In genomic region chr20:5120189-5120484, GRCh38 we compare ENCODE assay signal across 8 cellular contexts. TPM values are rescaled to one million over a fixed set of nuclear protein-coding genes. Genes with fewer than 3 reads are reported as not detected.
DNase-seq lines count a peak whose midpoint lies in the region; ATAC-seq and TF ChIP-seq lines count a peak whose summit lies in the region.

No MANE protein-coding gene starts in this region.

- H2AFZ ChIP-seq in fibroblast of lung (ENCODE audit: low read length) = peak overlapping the region; percentile 52

- H3K27me3 ChIP-seq in SJCRH30 (no peaks in the 10 kb centered on the region), fibroblast of lung (ENCODE audit: control insufficient read depth, insufficient read depth, low read length) (no peaks in the 10 kb centered on the region), rectal smooth muscle tissue (ENCODE audit: control insufficient read depth, insufficient read depth, low read length) (no peaks in the 10 kb centered on the region)

- H3K4me3 ChIP-seq in GM12865 (ENCODE audit: low read depth, low read length) = peak overlapping the region; percentile 62
- peak overlapping the region; percentile 89 for H3K4me3 ChIP-seq in SJCRH30
- peak overlapping the region; percentile 55 to 96 (median 86) for H3K4me3 ChIP-seq in fibroblast of lung (replicated peaks in 1 of 4; ENCODE audit: control extremely low read depth in 1 of 4, insufficient read depth in 1 of 4, low read depth in 3 of 4, low read length in 4 of 4)
- H3K4me3 ChIP-seq in rectal smooth muscle tissue (ENCODE audit: low read length) = peak overlapping the region; percentile 98

- no peak for ATAC-seq in HG03442 (IDR thresholded peaks at IDR 0.05; ENCODE audit: unreplicated experiment)

- H3K36me3 ChIP-seq in SJCRH30 = peaks cover 40% of the 10 kb centered on the region
- H3K36me3 ChIP-seq in fibroblast of lung (ENCODE audit: control insufficient read depth, insufficient read depth, low read length) = peaks cover 2% of the 10 kb centered on the region
- peaks cover 3% of the 10 kb centered on the region for H3K36me3 ChIP-seq in rectal smooth muscle tissue (ENCODE audit: control insufficient read depth, insufficient read depth, low read length)

- H3K27ac ChIP-seq in SJCRH30 = peak overlapping the region; percentile 89; the same call in 1 of the 2 replicates
- H3K27ac ChIP-seq in fibroblast of lung (ENCODE audit: insufficient read depth, low read length) = peak overlapping the region; percentile 89
- H3K27ac ChIP-seq in rectal smooth muscle tissue (ENCODE audit: low read depth, low read length) = peak overlapping the region; percentile 91

- H3K4me1 ChIP-seq in SJCRH30 (0 out of 2 replicates have a peak, but pooled peaks cover 2% of the 10 kb centered on the region), fibroblast of lung (ENCODE audit: control insufficient read depth, extremely low read depth, insufficient read depth, low read length) (peaks cover 4% of the 10 kb centered on the region), rectal smooth muscle tissue (ENCODE audit: control insufficient read depth, insufficient read depth, low read length) (peaks cover 8% of the 10 kb centered on the region)

- H3K9ac ChIP-seq in fibroblast of lung (ENCODE audit: insufficient read depth, low read length) (peak overlapping the region; percentile 56), rectal smooth muscle tissue (ENCODE audit: low read length) (peak overlapping the region; percentile 66)

- H3K9me3 ChIP-seq in SJCRH30 (replicated peaks) = no peaks in the 10 kb centered on the region
- no peaks in the 10 kb centered on the region for H3K9me3 ChIP-seq in fibroblast of lung (ENCODE audit: control insufficient read depth, insufficient read depth, low read depth, low read length)

- peak overlapping the region; percentile 78 for H3K4me2 ChIP-seq in fibroblast of lung (ENCODE audit: extremely low read depth, insufficient read depth, low read length)

- TF ChIP-seq CTCF in GM12865 (IDR thresholded peaks at IDR 0.05; ENCODE audit: insufficient read depth, low read depth, low read length, missing control alignments) = no peak
- TF ChIP-seq CTCF in fibroblast of lung (conservative IDR thresholded peaks at IDR 0.05 in 1 of 2, IDR thresholded peaks at IDR 0.05 in 1 of 2; ENCODE audit: low read depth in 1 of 2, low read length in 2 of 2) = no peak

- DNase-seq in GM12865 (ENCODE audit: low read depth) = no peak
- DNase-seq in SJCRH30 = no peak
- no peak for DNase-seq in fibroblast of lung (ENCODE audit: low read depth in 2 of 2)
- no peak for DNase-seq in SKM-1 (lab: John Stamatoyannopoulos, UW; ENCODE audit: unreplicated experiment)
- no peak for DNase-seq in pons (ENCODE audit: low spot score)
- DNase-seq in NCI-H748 treated with DMSO at 0.1 percent for 48 hours (lab: John Stamatoyannopoulos, UW) = no peak

- H4K20me1 ChIP-seq in fibroblast of lung (ENCODE audit: control insufficient read depth, extremely low read depth, insufficient read depth, low read length) = no peaks in the 10 kb centered on the region

- peaks cover 37% of the 10 kb centered on the region for H3K79me2 ChIP-seq in fibroblast of lung (ENCODE audit: control insufficient read depth, insufficient read depth, low read length)

RNA-seq across cellular contexts. Expression of gene PCNA, which starts 0.4 kb away (rescaled TPM):
- 431 and 450 TPM in 2 replicates for total RNA-seq in SJCRH30 (2014; rRNA removed; shearing (Covaris generic))
- 75.6 and 81.4 TPM in 2 replicates for total RNA-seq in fibroblast of lung
- polyA plus RNA-seq in fibroblast of lung = 144 and 313 TPM in 2 replicates
- 84.0 and 183 TPM in 2 replicates for polyA plus RNA-seq in fibroblast of lung (2012)
- 36.2 and 170 TPM in 2 replicates for polyA minus RNA-seq in fibroblast of lung (ENCODE audit: low replicate concordance)

RNA-seq across cellular contexts. Expression of gene CDS2, which starts 6.7 kb away (rescaled TPM):
- 29.1 and 30.1 TPM in 2 replicates for total RNA-seq in SJCRH30 (2014; rRNA removed; shearing (Covaris generic))
- 22.1 and 32.7 TPM in 2 replicates for total RNA-seq in fibroblast of lung
- polyA plus RNA-seq in fibroblast of lung = 42.0 and 59.7 TPM in 2 replicates
- 16.3 and 23.6 TPM in 2 replicates for polyA plus RNA-seq in fibroblast of lung (2012)
- 107 and 122 TPM in 2 replicates for polyA minus RNA-seq in fibroblast of lung (ENCODE audit: low replicate concordance)

RNA-seq across cellular contexts. Expression of gene TMEM230, which starts 7.3 kb away (rescaled TPM):
- total RNA-seq in SJCRH30 (2014; rRNA removed; shearing (Covaris generic)) = 162 and 165 TPM in 2 replicates
- total RNA-seq in fibroblast of lung = 75.8 and 106 TPM in 2 replicates
- polyA plus RNA-seq in fibroblast of lung = 198 and 205 TPM in 2 replicates
- 154 and 160 TPM in 2 replicates for polyA plus RNA-seq in fibroblast of lung (2012)
- 49.5 and 66.0 TPM in 2 replicates for polyA minus RNA-seq in fibroblast of lung (ENCODE audit: low replicate concordance)
